In genomic region chr20:20466341-20466879, GRCh38 we compare ENCODE assay signal across 1 cellular context.
TF ChIP-seq lines count a peak whose summit lies in the region.

No MANE protein-coding gene starts in this region.

TF ChIP-seq in HepG2, 621 proteins besides CTCF, POLR2A, EP300 and RAD21 (continued from another document):
- TF ChIP-seq PRDM15 (CRISPR knock-in tag; IDR thresholded peaks at IDR 0.05) (no peak), PBX2 (CRISPR knock-in tag; IDR thresholded peaks at IDR 0.05) (no peak)
